7 cellular contexts compared by ENCODE assay signal in the genomic region with DNA sequence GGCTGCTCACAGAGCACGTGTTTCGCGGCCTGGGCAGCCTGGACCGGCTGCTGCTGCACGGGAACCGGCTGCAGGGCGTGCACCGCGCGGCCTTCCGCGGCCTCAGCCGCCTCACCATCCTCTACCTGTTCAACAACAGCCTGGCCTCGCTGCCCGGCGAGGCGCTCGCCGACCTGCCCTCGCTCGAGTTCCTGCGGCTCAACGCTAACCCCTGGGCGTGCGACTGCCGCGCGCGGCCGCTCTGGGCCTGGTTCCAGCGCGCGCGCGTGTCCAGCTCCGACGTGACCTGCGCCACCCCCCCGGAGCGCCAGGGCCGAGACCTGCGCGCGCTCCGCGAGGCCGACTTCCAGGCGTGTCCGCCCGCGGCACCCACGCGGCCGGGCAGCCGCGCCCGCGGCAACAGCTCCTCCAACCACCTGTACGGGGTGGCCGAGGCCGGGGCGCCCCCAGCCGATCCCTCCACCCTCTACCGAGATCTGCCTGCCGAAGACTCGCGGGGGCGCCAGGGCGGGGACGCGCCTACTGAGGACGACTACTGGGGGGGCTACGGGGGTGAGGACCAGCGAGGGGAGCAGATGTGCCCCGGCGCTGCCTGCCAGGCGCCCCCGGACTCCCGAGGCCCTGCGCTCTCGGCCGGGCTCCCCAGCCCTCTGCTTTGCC. TPM values are rescaled to one million over a fixed set of nuclear protein-coding genes. Genes with fewer than 3 reads are reported as not detected.
DNase-seq lines count a peak whose midpoint lies in the region; ATAC-seq and TF ChIP-seq lines count a peak whose summit lies in the region.
"Had no signal": no experiment of that assay in that cellular context is flagged by ENCODE, and none has a peak within 500 bp of the region (broad histone marks: within the 10 kb centered on the region; RNA-seq: fewer than 3 reads in every experiment).

No MANE protein-coding gene starts in this region.

- peak; percentile 73 for DNase-seq in GM13976 (ENCODE audit: low spot score)
- DNase-seq in ascending aorta (ENCODE audit: low spot score in 2 of 2) = no peak
- no peak for DNase-seq in NCI-H2171 (lab: John Stamatoyannopoulos, UW)
- no peak for DNase-seq in NCI-H1694 (lab: John Stamatoyannopoulos, UW)

- H3K27ac ChIP-seq in ascending aorta = no peak overlapping the region
- H3K27ac ChIP-seq in muscle layer of colon (ENCODE audit: low read depth, low read length) = no peak overlapping the region
- H3K27ac ChIP-seq: SK-N-MC had no signal

- intact Hi-C loops in ascending aorta (cut with DNase I) = no loop called here

- H3K36me3 ChIP-seq in ascending aorta (no peaks in the 10 kb centered on the region), muscle layer of colon (ENCODE audit: insufficient read depth, low read length) (no peaks in the 10 kb centered on the region)

- H3K4me1 ChIP-seq in ascending aorta = peaks cover 4 to 10% of the 10 kb centered on the region in 2 donors
- peaks cover 8% of the 10 kb centered on the region for H3K4me1 ChIP-seq in muscle layer of colon (ENCODE audit: insufficient read depth, low read length)

- in situ Hi-C loops in GM13976 (cut with MboI; ENCODE audit: low sequenced_read_pairs, unreplicated experiment) = no loop called here

- ATAC-seq in HG03135 (IDR thresholded peaks at IDR 0.05; ENCODE audit: unreplicated experiment) = peak; percentile 32

- H3K4me3 ChIP-seq in ascending aorta (peak overlapping the region; percentile 49 to 63), muscle layer of colon (ENCODE audit: low read depth in 1 of 2, low read length in 2 of 2) (peak overlapping the region; percentile 3 to 41)
- H3K4me3 ChIP-seq: SK-N-MC had no signal

- H3K9ac ChIP-seq in muscle layer of colon (ENCODE audit: low read length) = no peak overlapping the region

- H3K9me3 ChIP-seq in ascending aorta (no peaks in the 10 kb centered on the region), muscle layer of colon (ENCODE audit: low read length) (no peaks in the 10 kb centered on the region)

- TF ChIP-seq CTCF in GM13976 (IDR thresholded peaks at IDR 0.05; ENCODE audit: borderline replicate concordance, control extremely low read depth, extremely low read depth, insufficient read depth, missing control alignments) (peak; percentile 5), ascending aorta (IDR thresholded peaks at IDR 0.05) (no peak)

- H3K27me3 ChIP-seq in ascending aorta = peaks cover 6% of the 10 kb centered on the region
- H3K27me3 ChIP-seq in muscle layer of colon (ENCODE audit: control insufficient read depth in 1 of 2, insufficient read depth in 2 of 2, low read length in 2 of 2) = peaks cover 19 to 43% of the 10 kb centered on the region in 2 donors

RNA-seq across cellular contexts. Expression of gene RTN4RL2, which starts 16.0 kb away (rescaled TPM):
- 0.64 TPM for total RNA-seq in ascending aorta

RNA-seq across cellular contexts. Expression of gene SLC43A1, which starts 39.1 kb away (rescaled TPM):
- total RNA-seq in ascending aorta = 18.4 TPM

RNA-seq across cellular contexts. Expression of gene SLC43A3, which starts 49.4 kb away (rescaled TPM):
- total RNA-seq in ascending aorta = 211 TPM

RNA-seq across cellular contexts. Expression of gene TIMM10, which starts 54.2 kb away (rescaled TPM):
- not detected for total RNA-seq in ascending aorta
